Comparison of ENCODE assay signal across 12 cellular contexts in the genomic region with DNA sequence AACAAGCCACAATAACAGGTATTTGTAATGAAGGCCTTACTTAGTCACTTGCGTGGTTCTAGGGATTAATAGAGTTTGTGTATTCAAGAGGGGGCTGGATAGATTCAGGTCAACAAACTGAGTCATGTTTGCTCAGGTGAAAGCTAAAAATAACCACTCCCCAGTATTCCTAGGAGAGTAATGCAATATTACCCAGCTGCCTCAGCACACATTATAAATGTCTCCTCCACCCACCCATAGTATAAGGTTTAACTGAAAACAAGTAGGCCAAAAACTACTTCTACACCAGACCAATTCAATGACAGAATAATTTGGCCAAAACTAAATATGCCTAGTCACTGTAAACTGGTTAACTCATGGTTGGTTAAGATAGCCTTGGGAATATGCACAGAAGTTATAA. TPM values are rescaled to one million over a fixed set of nuclear protein-coding genes. Genes with fewer than 3 reads are reported as not detected.
A peak's percentile ranks its signal among the peaks of the same experiment; 100 is the strongest.
DNase-seq lines count a peak whose midpoint lies in the region; ATAC-seq and TF ChIP-seq lines count a peak whose summit lies in the region.
"Had no signal": no experiment of that assay in that cellular context is flagged by ENCODE, and none has a peak within 500 bp of the region (broad histone marks: within the 10 kb centered on the region; RNA-seq: fewer than 3 reads in every experiment).

No MANE protein-coding gene starts in this region.

- H3K9me3 Mint-ChIP-seq in natural killer cell = no peaks in the 10 kb centered on the region

- no peaks in the 10 kb centered on the region for H3K27me3 Mint-ChIP-seq in natural killer cell (ENCODE audit: low read depth in 2 of 2)

- H3K9me3 ChIP-seq in body of pancreas = no peaks in the 10 kb centered on the region
- H3K9me3 ChIP-seq: HAP-1, SJCRH30 had no signal

- H3K4me1 Mint-ChIP-seq in natural killer cell = no peaks in the 10 kb centered on the region

- H3K27ac Mint-ChIP-seq in natural killer cell = no peak overlapping the region

- peak; percentile 94 for ATAC-seq in body of pancreas
- no peak for ATAC-seq in GM19328 (IDR thresholded peaks at IDR 0.05; ENCODE audit: unreplicated experiment)
- ATAC-seq in GM18505 (IDR thresholded peaks at IDR 0.05; ENCODE audit: unreplicated experiment) = no peak
- ATAC-seq in natural killer cell = no peak

- TF ChIP-seq POLR2A in body of pancreas (IDR thresholded peaks at IDR 0.05) = no peak
- no peak for TF ChIP-seq POLR2A in GM18505 (IDR thresholded peaks at IDR 0.05; ENCODE audit: borderline replicate concordance, extremely low read depth, insufficient read depth, insufficient read length)

- no peak for TF ChIP-seq CTCF in body of pancreas (IDR thresholded peaks at IDR 0.05)
- TF ChIP-seq CTCF in natural killer cell (IDR thresholded peaks at IDR 0.05) = no peak

- H3K27me3 ChIP-seq in ACC112 (ENCODE audit: insufficient read depth, low read length) (no peaks in the 10 kb centered on the region), body of pancreas (no peaks in the 10 kb centered on the region)
- H3K27me3 ChIP-seq: SJCRH30 had no signal

- H2AFZ ChIP-seq in ACC112 (ENCODE audit: low read length, unreplicated experiment) = no peak overlapping the region

- peaks cover 11% of the 10 kb centered on the region; the same call in 1 of the 2 replicates for H3K36me3 ChIP-seq in ACC112 (ENCODE audit: insufficient read depth, low read length)
- no peaks in the 10 kb centered on the region for H3K36me3 ChIP-seq in body of pancreas (replicated peaks in 1 of 2; ENCODE audit: insufficient read depth in 1 of 2, low read depth in 2 of 2)
- H3K36me3 ChIP-seq: HAP-1 had no signal

- DNase-seq in NCI-H146 (lab: John Stamatoyannopoulos, UW) (peak; percentile 77), body of pancreas (peak in 3 of 4 donors; percentile 22 to 53 (median 24)), lung microvascular endothelial cell (ENCODE audit: low read depth in 2 of 2) (peak; percentile 20), natural killer cell (no peak), superior temporal gyrus (ENCODE audit: extremely low spot score) (no peak)
- DNase-seq: cortex of kidney; SJCRH30; stimulated activated CD4-positive, alpha-beta T cell treated with anti-CD3 and anti-CD28 coated beads, Interleukin-2, amount 100 ng/mL, for 24 hours had no signal

- H3K79me2 ChIP-seq in ACC112 (ENCODE audit: control insufficient read depth, insufficient read depth, low read length, unreplicated experiment) = peaks cover 63% of the 10 kb centered on the region

- no peak overlapping the region for H3K4me3 Mint-ChIP-seq in natural killer cell

- H3K27ac ChIP-seq in ACC112 (ENCODE audit: low read depth, low read length) = peak overlapping the region; percentile 49
- peak overlapping the region; percentile 40 to 79 (median 76) for H3K27ac ChIP-seq in body of pancreas
- H3K27ac ChIP-seq: SJCRH30 had no signal

- 13 to 29% methylated on average over 1 of the region's 1 CpG for WGBS in body of pancreas, 2 donors

- no peaks in the 10 kb centered on the region for H3K36me3 Mint-ChIP-seq in natural killer cell

- intact Hi-C loops in body of pancreas (cut with DNase I) (no loop called here), natural killer cell (cut with micrococcal nuclease) (no loop called here)

- no peak overlapping the region for H3K4me3 ChIP-seq in ACC112 (ENCODE audit: low read depth, low read length)
- no peak overlapping the region for H3K4me3 ChIP-seq in body of pancreas
- H3K4me3 ChIP-seq: HAP-1, SJCRH30 had no signal

- H3K4me1 ChIP-seq in ACC112 (ENCODE audit: control insufficient read depth, insufficient read depth, low read length, unreplicated experiment) (peaks cover 52% of the 10 kb centered on the region), body of pancreas (peaks cover 64% of the 10 kb centered on the region)

RNA-seq across cellular contexts. Expression of a gene that starts 34.4 kb away (rescaled TPM):
- 10 to 100 TPM; 39.6 to 73.4 TPM for total RNA-seq in body of pancreas
- 20.2 and 47.9 TPM in 2 replicates for total RNA-seq in lung microvascular endothelial cell
- total RNA-seq in natural killer cell = 1 to 10 TPM in 1 of 3 donors, under 1 TPM in 1, not detected in 1; 0.75 to 1.4 TPM

Comparison
In these comparisons a context has a peak if more than half of its experiments do, and no peak if none do; other contexts are left out.
1. DNase-seq: peak in NCI-H146 (single experiment), body of pancreas (3 of 4) and lung microvascular endothelial cell (2 of 2); none in natural killer cell (single experiment) and superior temporal gyrus (single experiment).